8 cellular contexts compared by ENCODE assay signal in the genomic region with DNA sequence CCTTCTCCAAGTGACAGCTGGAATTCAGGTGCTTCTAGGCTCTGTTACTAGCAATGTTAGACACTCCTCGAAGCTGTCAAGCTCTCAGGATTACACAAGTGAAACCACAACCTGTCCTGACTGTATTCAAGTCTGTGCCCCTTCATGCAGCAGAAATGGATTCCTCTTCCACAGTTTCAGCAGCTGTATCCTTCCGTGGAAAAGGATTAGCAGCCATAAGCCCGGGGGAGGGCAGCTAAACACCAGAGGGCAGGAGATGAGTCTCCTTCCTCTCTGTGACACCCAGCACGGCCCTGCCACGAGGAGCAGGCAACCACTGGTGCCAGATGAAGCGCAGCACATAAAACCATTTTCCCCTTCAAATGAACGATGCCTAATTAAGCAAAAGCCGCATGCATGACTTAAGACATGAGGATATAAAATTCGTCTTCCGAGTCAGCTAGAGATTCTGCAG. TPM values are rescaled to one million over a fixed set of nuclear protein-coding genes. Genes with fewer than 3 reads are reported as not detected.
DNase-seq lines count a peak whose midpoint lies in the region; ATAC-seq and TF ChIP-seq lines count a peak whose summit lies in the region.

No MANE protein-coding gene starts in this region.

- peak overlapping the region in 3 of 5 donors; percentile 69 to 82 (median 69) for H3K9ac ChIP-seq in subcutaneous abdominal adipose tissue (ENCODE audit: low read length in 5 of 5)

- H3K4me3 ChIP-seq in epithelial cell of proximal tubule (ENCODE audit: low read depth, low read length): peak overlapping the region; percentile 61
- peak overlapping the region; percentile 66 to 91 (median 76) for H3K4me3 ChIP-seq in subcutaneous abdominal adipose tissue (ENCODE audit: low read depth in 1 of 5, low read length in 5 of 5)

- H3K27me3 ChIP-seq in subcutaneous abdominal adipose tissue (ENCODE audit: control insufficient read depth in 5 of 5, insufficient read depth in 4 of 5, low read length in 5 of 5): no peaks in the 10 kb centered on the region

- peak; percentile 37 for TF ChIP-seq CTCF in epithelial cell of proximal tubule (conservative IDR thresholded peaks at IDR 0.05; ENCODE audit: low read depth, low read length)

- H3K36me3 ChIP-seq in subcutaneous abdominal adipose tissue (ENCODE audit: control insufficient read depth in 5 of 5, insufficient read depth in 5 of 5, low read length in 5 of 5): no peaks in the 10 kb centered on the region

- peak; percentile 44 for DNase-seq in SIG-M5 treated with dmso at 0.1 percent for 504 hours (lab: John Stamatoyannopoulos, UW; ENCODE audit: unreplicated experiment)
- DNase-seq in SIG-M5 (lab: John Stamatoyannopoulos, UW): no peak
- peak; percentile 43 for DNase-seq in NOMO-1 treated with DMSO at 0.1 percent for 48 hours (lab: John Stamatoyannopoulos, UW; ENCODE audit: unreplicated experiment)
- DNase-seq in activated T-cell treated with anti-CD3 and anti-CD28 coated beads for 4 hours: peak; percentile 27
- no peak for DNase-seq in epithelial cell of proximal tubule (ENCODE audit: low read depth)
- peak; percentile 76 for DNase-seq in myocyte (ENCODE audit: low read depth)

- no peaks in the 10 kb centered on the region for H3K9me3 ChIP-seq in subcutaneous abdominal adipose tissue (ENCODE audit: control insufficient read depth in 5 of 5, low read length in 5 of 5)

- peaks cover 3 to 64% (median 50%) of the 10 kb centered on the region in 5 donors for H3K4me1 ChIP-seq in subcutaneous abdominal adipose tissue (ENCODE audit: control insufficient read depth in 5 of 5, insufficient read depth in 5 of 5, low read length in 5 of 5)

- ATAC-seq in GM21576 (IDR thresholded peaks at IDR 0.05; ENCODE audit: unreplicated experiment): no peak

- peak overlapping the region; percentile 10 for H3K27ac ChIP-seq in subcutaneous abdominal adipose tissue (ENCODE audit: low read depth, low read length)

RNA-seq across cellular contexts. Expression of gene ST3GAL5, which starts 1.2 kb away (rescaled TPM):
- 3.8 and 8.7 TPM in 2 replicates for total RNA-seq in epithelial cell of proximal tubule
- 46.9 and 68.8 TPM in 2 replicates for total RNA-seq in myocyte
- 13.8 TPM for polyA plus RNA-seq in myocyte (2012)

Comparison
In these comparisons a context has a peak if more than half of its experiments do, and no peak if none do; other contexts are left out.
1. DNase-seq: peak in SIG-M5 treated with dmso at 0.1 percent for 504 hours (single experiment), NOMO-1 treated with DMSO at 0.1 percent for 48 hours (single experiment), activated T-cell treated with anti-CD3 and anti-CD28 coated beads for 4 hours (single experiment) and myocyte (single experiment); none in SIG-M5 (single experiment) and epithelial cell of proximal tubule (single experiment).